ENCODE assay signal across 8 cellular contexts in genomic region chr1:223706077-223706988, GRCh38. TPM values are rescaled to one million over a fixed set of nuclear protein-coding genes. Genes with fewer than 3 reads are reported as not detected.
DNase-seq lines count a peak whose midpoint lies in the region; ATAC-seq, FAIRE-seq and TF ChIP-seq lines count a peak whose summit lies in the region.
"Had no signal": no experiment of that assay in that cellular context is flagged by ENCODE, and none has a peak within 500 bp of the region (broad histone marks: within the 10 kb centered on the region; RNA-seq: fewer than 3 reads in every experiment).

No MANE protein-coding gene starts in this region.

- no peak overlapping the region for H3K4me3 Mint-ChIP-seq in T-helper 2 cell treated with Interferon-gamma antibody and Interleukin-4, amounts not matched to agents 5 μg/mL and 100 μg/mL, for 36 hours
- H3K4me3 Mint-ChIP-seq: activated naive CD8-positive, alpha-beta T cell treated with anti-CD3 and anti-CD28 coated beads, Interleukin-2, amount 10 ng/mL, durations not matched to agents 7 days and 5 days had no signal

- H3K4me3 ChIP-seq in SJSA1 (no peak overlapping the region), thyroid gland (replicated peaks in 1 of 3) (no peak overlapping the region)

- no peaks in the 10 kb centered on the region for H3K36me3 Mint-ChIP-seq in T-helper 2 cell treated with Interferon-gamma antibody and Interleukin-4, amounts not matched to agents 5 μg/mL and 100 μg/mL, for 36 hours (ENCODE audit: low read depth)
- H3K36me3 Mint-ChIP-seq: activated naive CD8-positive, alpha-beta T cell treated with anti-CD3 and anti-CD28 coated beads, Interleukin-2, amount 10 ng/mL, durations not matched to agents 7 days and 5 days had no signal

- intact Hi-C loops in thyroid gland (cut with DNase I), result no loop called here

- no peak for TF ChIP-seq POLR2A in thyroid gland (IDR thresholded peaks at IDR 0.05)

- H3K27me3 ChIP-seq in SJSA1 (replicated peaks), result no peaks in the 10 kb centered on the region
- no peaks in the 10 kb centered on the region for H3K27me3 ChIP-seq in thyroid gland

- FAIRE-seq in HTR-8/SVneo (lab: Jason Lieb, UNC), result no peak

- peaks cover 7% of the 10 kb centered on the region for H3K27me3 Mint-ChIP-seq in T-helper 2 cell treated with Interferon-gamma antibody and Interleukin-4, amounts not matched to agents 5 μg/mL and 100 μg/mL, for 36 hours (ENCODE audit: low read depth)

- peak; percentile 91 for DNase-seq in M059J (ENCODE audit: low read depth)
- peak; percentile 62 to 74 for DNase-seq in SJSA1 (ENCODE audit: low read depth in 1 of 2, low spot score in 2 of 2)
- peak; percentile 68 for DNase-seq in foreskin melanocyte
- peak; percentile 48 to 58 for DNase-seq in thyroid gland
- DNase-seq in T-helper 2 cell treated with Interferon-gamma antibody and Interleukin-4, amounts not matched to agents 5 μg/mL and 100 μg/mL, for 36 hours (ENCODE audit: low spot score), result no peak
- no peak for DNase-seq in HTR-8/SVneo (ENCODE audit: insufficient read length, low spot score)
- DNase-seq: activated naive CD8-positive, alpha-beta T cell treated with anti-CD3 and anti-CD28 coated beads, Interleukin-2, amount 10 ng/mL, durations not matched to agents 7 days and 5 days had no signal

- H3K4me1 ChIP-seq in SJSA1 (replicated peaks) (peaks cover 76% of the 10 kb centered on the region), thyroid gland (peaks cover 26 to 59% of the 10 kb centered on the region in 2 donors)

- H3K27ac ChIP-seq in SJSA1 (peak overlapping the region; percentile 59), thyroid gland (peak overlapping the region; percentile 79 to 93 (median 91))

- no peak for TF ChIP-seq CTCF in thyroid gland (IDR thresholded peaks at IDR 0.05)

- no peaks in the 10 kb centered on the region for H3K9me3 ChIP-seq in SJSA1 (replicated peaks)
- H3K9me3 ChIP-seq in thyroid gland, result no peaks in the 10 kb centered on the region

- H3K36me3 ChIP-seq in SJSA1, result no peaks in the 10 kb centered on the region
- H3K36me3 ChIP-seq in thyroid gland, result no peaks in the 10 kb centered on the region

- no peaks in the 10 kb centered on the region for H3K9me3 Mint-ChIP-seq in T-helper 2 cell treated with Interferon-gamma antibody and Interleukin-4, amounts not matched to agents 5 μg/mL and 100 μg/mL, for 36 hours
- H3K9me3 Mint-ChIP-seq: activated naive CD8-positive, alpha-beta T cell treated with anti-CD3 and anti-CD28 coated beads, Interleukin-2, amount 10 ng/mL, durations not matched to agents 7 days and 5 days had no signal

- no peak for ATAC-seq in GM18858 (IDR thresholded peaks at IDR 0.05; ENCODE audit: unreplicated experiment)

- H3K27ac Mint-ChIP-seq in T-helper 2 cell treated with Interferon-gamma antibody and Interleukin-4, amounts not matched to agents 5 μg/mL and 100 μg/mL, for 36 hours, result no peak overlapping the region
- H3K27ac Mint-ChIP-seq: activated naive CD8-positive, alpha-beta T cell treated with anti-CD3 and anti-CD28 coated beads, Interleukin-2, amount 10 ng/mL, durations not matched to agents 7 days and 5 days had no signal

- H3K4me1 Mint-ChIP-seq in T-helper 2 cell treated with Interferon-gamma antibody and Interleukin-4, amounts not matched to agents 5 μg/mL and 100 μg/mL, for 36 hours (ENCODE audit: low read depth), result peaks cover 27% of the 10 kb centered on the region

- WGBS in thyroid gland, 2 donors, result 55 to 58% methylated on average over 12 of the region's 12 CpGs

RNA-seq across cellular contexts. Expression of gene CAPN2, which starts 6.0 kb away (rescaled TPM):
- 177 and 253 TPM in 2 replicates for total RNA-seq in M059J (2014; rRNA removed; shearing (Covaris generic))
- 143 and 155 TPM in 2 replicates for total RNA-seq in SJSA1 (2014; rRNA removed; shearing (Covaris generic))
- total RNA-seq in thyroid gland, result 100 to 1,000 TPM; 134 to 155 (median 148) TPM

RNA-seq across cellular contexts. Expression of gene CAPN8, which starts 40.8 kb away (rescaled TPM):
- not detected in 2 replicates for total RNA-seq in M059J (2014; rRNA removed; shearing (Covaris generic))
- not detected in 2 replicates for total RNA-seq in SJSA1 (2014; rRNA removed; shearing (Covaris generic))
- total RNA-seq in thyroid gland, result under 1 TPM in 3 of 4 donors, not detected in 1; 0.20 to 0.79 (median 0.40) TPM

Comparison
In these comparisons a context has a peak if more than half of its experiments do, and no peak if none do; other contexts are left out.
1. DNase-seq: peak in M059J (single experiment), SJSA1 (2 of 2), foreskin melanocyte (single experiment) and thyroid gland (2 of 2); none in T-helper 2 cell treated with Interferon-gamma antibody and Interleukin-4, amounts not matched to agents 5 μg/mL and 100 μg/mL, for 36 hours (single experiment) and HTR-8/SVneo (single experiment).